ENCODE assay signal across 19 cellular contexts in the genomic region with DNA sequence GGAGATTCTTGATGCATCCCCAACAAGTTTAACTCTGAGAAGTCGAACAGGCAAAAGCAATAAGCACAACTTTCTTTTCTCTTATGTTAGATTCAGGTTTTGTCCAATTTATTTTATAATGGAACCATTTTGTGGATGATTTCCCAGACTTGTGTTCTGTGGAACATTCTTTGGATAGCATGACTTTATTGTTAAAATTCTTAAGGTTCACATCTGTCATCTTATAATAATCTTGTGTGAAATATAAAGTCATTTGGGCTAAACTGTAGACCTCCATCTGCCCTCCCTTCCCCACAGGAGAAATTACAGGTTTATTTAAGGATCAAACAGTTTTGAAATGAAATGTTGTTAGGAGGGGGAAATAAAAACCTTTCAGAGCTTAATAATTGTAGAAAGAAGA.
"Had no signal": no experiment of that assay in that cellular context is flagged by ENCODE, and none has a peak within 500 bp of the region (broad histone marks: within the 10 kb centered on the region; RNA-seq: fewer than 3 reads in every experiment).

No MANE protein-coding gene starts in this region.

- ATAC-seq: activated naive CD4-positive, alpha-beta T cell treated with anti-CD3 and anti-CD28 coated beads, Interleukin-2, amount 50 U/mL, for 72 hours; heart right ventricle; naive thymus-derived CD4-positive, alpha-beta T cell; stimulated activated naive CD8-positive, alpha-beta T cell treated with anti-CD3 and anti-CD28 coated beads, Interleukin-15, Interleukin-2, amounts not matched to agents 100 U/mL and 50 U/mL, for 24 hours; T-helper 17 cell had no signal

- H3K4me3 Mint-ChIP-seq: activated CD4-positive, alpha-beta memory T cell treated with anti-CD3 and anti-CD28 coated beads for 36 hours; activated T-helper 1 cell treated with anti-CD3 and anti-CD28 coated beads, Interleukin-12 subunit alpha, Interleukin-12 subunit beta, Interleukin-2, Interleukin-4 antibody, amounts not matched to agents 30 ng/mL and 10 ng/mL and 1 ng/mL, durations not matched to agents 14 hours and 24 hours and 36 hours; naive thymus-derived CD4-positive, alpha-beta T cell had no signal

- DNase-seq: activated CD4-positive, alpha-beta memory T cell treated with anti-CD3 and anti-CD28 coated beads for 36 hours; activated CD4-positive, alpha-beta T cell treated with anti-CD3 and anti-CD28 coated beads for 4 hours; activated gamma-delta T cell treated with Interleukin-2 at 50 U/mL for 16 hours; activated T-cell treated with anti-CD3 and anti-CD28 coated beads for 4 hours; brain microvascular endothelial cell; central memory CD4-positive, alpha-beta T cell; colonic mucosa; erythroblast; heart right ventricle; left ventricle myocardium inferior; naive thymus-derived CD4-positive, alpha-beta T cell; stimulated activated CD4-positive, alpha-beta T cell treated with anti-CD3 and anti-CD28 coated beads, Interleukin-1b, Interleukin-23, amount 100 ng/mL, for 48 hours; stimulated activated naive CD8-positive, alpha-beta T cell treated with anti-CD3 and anti-CD28 coated beads, Interleukin-15, Interleukin-2, amounts not matched to agents 100 U/mL and 50 U/mL, for 24 hours; T-helper 17 cell; trophoblast cell had no signal

- H3K4me3 ChIP-seq: colonic mucosa, heart right ventricle, left ventricle myocardium inferior, suprapubic skin had no signal

- H3K27ac Mint-ChIP-seq: activated CD4-positive, alpha-beta memory T cell treated with anti-CD3 and anti-CD28 coated beads for 36 hours; activated naive CD4-positive, alpha-beta T cell treated with anti-CD3 and anti-CD28 coated beads, Interleukin-2, amount 50 U/mL, for 72 hours; activated T-helper 1 cell treated with anti-CD3 and anti-CD28 coated beads, Interleukin-12 subunit alpha, Interleukin-12 subunit beta, Interleukin-2, Interleukin-4 antibody, amounts not matched to agents 30 ng/mL and 10 ng/mL and 1 ng/mL, durations not matched to agents 14 hours and 24 hours and 36 hours had no signal

- H3K27me3 Mint-ChIP-seq: activated CD4-positive, alpha-beta memory T cell treated with anti-CD3 and anti-CD28 coated beads for 36 hours; naive thymus-derived CD4-positive, alpha-beta T cell; T-helper 17 cell had no signal

- H3K9me3 Mint-ChIP-seq: activated CD4-positive, alpha-beta memory T cell treated with anti-CD3 and anti-CD28 coated beads for 36 hours; activated naive CD4-positive, alpha-beta T cell treated with anti-CD3 and anti-CD28 coated beads, Interleukin-2, amount 50 U/mL, for 72 hours; activated T-helper 1 cell treated with anti-CD3 and anti-CD28 coated beads, Interleukin-12 subunit alpha, Interleukin-12 subunit beta, Interleukin-2, Interleukin-4 antibody, amounts not matched to agents 30 ng/mL and 10 ng/mL and 1 ng/mL, durations not matched to agents 14 hours and 24 hours and 36 hours had no signal

- H3K27me3 ChIP-seq: brain microvascular endothelial cell, colonic mucosa, heart right ventricle, neutrophil, suprapubic skin had no signal

- H3K9me3 ChIP-seq: colonic mucosa, heart right ventricle, left ventricle myocardium inferior, neutrophil, suprapubic skin had no signal

- H3K36me3 ChIP-seq: brain microvascular endothelial cell, colonic mucosa, heart right ventricle, left ventricle myocardium inferior, neutrophil, suprapubic skin had no signal

- H3K27ac ChIP-seq: brain microvascular endothelial cell, colonic mucosa, left ventricle myocardium inferior, neutrophil, suprapubic skin had no signal
